Comparison of ENCODE assay signal across 16 cellular contexts in genomic region chr3:101066776-101067175, GRCh38.
DNase-seq lines count a peak whose midpoint lies in the region; ATAC-seq and TF ChIP-seq lines count a peak whose summit lies in the region.
"Had no signal": no experiment of that assay in that cellular context is flagged by ENCODE, and none has a peak within 500 bp of the region (broad histone marks: within the 10 kb centered on the region; RNA-seq: fewer than 3 reads in every experiment).

No MANE protein-coding gene starts in this region.

- peaks cover 9% of the 10 kb centered on the region for H3K4me1 Mint-ChIP-seq in WTC11
- H3K4me1 Mint-ChIP-seq: CD14-positive monocyte had no signal

- no peak overlapping the region for H3K4me3 ChIP-seq in fibroblast of pulmonary artery (replicated peaks; ENCODE audit: low read depth, low read length)

- H3K9me3 Mint-ChIP-seq in WTC11: peaks cover 11% of the 10 kb centered on the region
- H3K9me3 Mint-ChIP-seq: activated CD4-positive, alpha-beta memory T cell treated with anti-CD3 and anti-CD28 coated beads for 36 hours; activated naive CD4-positive, alpha-beta T cell treated with anti-CD3 and anti-CD28 coated beads for 36 hours; T-cell had no signal

- TF ChIP-seq CTCF in fibroblast of pulmonary artery (IDR thresholded peaks at IDR 0.05; ENCODE audit: low read length, missing control alignments) (no peak), WTC11 (IDR thresholded peaks at IDR 0.05) (no peak)

- CTCF ChIA-PET in WTC11 (lab: Charles Lee): interaction anchor here (1.1 kb wide), 1 partner anchor 129 kb away, joined by 4 read pairs; no protein-coding TSS in a partner anchor

- H3K36me3 Mint-ChIP-seq in WTC11: no peaks in the 10 kb centered on the region
- H3K36me3 Mint-ChIP-seq: activated CD4-positive, alpha-beta memory T cell treated with anti-CD3 and anti-CD28 coated beads for 36 hours; CD14-positive monocyte; T-cell had no signal

- peak; percentile 82 for DNase-seq in EH (ENCODE audit: low read depth)
- DNase-seq in fibroblast of pulmonary artery (ENCODE audit: low read depth): peak; percentile 46
- DNase-seq in pons (ENCODE audit: low spot score): peak; percentile 15
- no peak for DNase-seq in HT-29 (ENCODE audit: low spot score)
- no peak for DNase-seq in WTC11 (ENCODE audit: low spot score)
- DNase-seq in NCI-H2029 treated with DMSO at 0.1 percent for 48 hours (lab: John Stamatoyannopoulos, UW): no peak
- DNase-seq in NCI-H748 (lab: John Stamatoyannopoulos, UW; ENCODE audit: unreplicated experiment): no peak
- DNase-seq: activated CD4-positive, alpha-beta memory T cell treated with anti-CD3 and anti-CD28 coated beads for 36 hours; activated naive CD4-positive, alpha-beta T cell treated with anti-CD3 and anti-CD28 coated beads for 36 hours; kidney; NCI-H748 treated with DMSO at 0.1 percent for 48 hours; stimulated activated CD4-positive, alpha-beta T cell treated with anti-CD3 and anti-CD28 coated beads, Interleukin-2, amount 100 ng/mL, for 24 hours; T-cell had no signal

- H3K27me3 Mint-ChIP-seq in WTC11 (ENCODE audit: low read depth): 0 out of 2 replicates have a peak, but pooled peaks cover 4% of the 10 kb centered on the region

- peak; percentile 64 for ATAC-seq in SK-N-SH treated with all-trans-retinoic acid at 6 μM for 48 hours
- ATAC-seq in WTC11: no peak
- ATAC-seq: T-cell had no signal

- POLR2A ChIA-PET in WTC11 (lab: Charles Lee): no interaction called here

- H3K27ac Mint-ChIP-seq in WTC11: no peak overlapping the region
- H3K27ac Mint-ChIP-seq: activated CD4-positive, alpha-beta memory T cell treated with anti-CD3 and anti-CD28 coated beads for 36 hours; activated naive CD4-positive, alpha-beta T cell treated with anti-CD3 and anti-CD28 coated beads for 36 hours; CD14-positive monocyte; stimulated activated naive CD8-positive, alpha-beta T cell treated with anti-CD3 and anti-CD28 coated beads, Interleukin-15, Interleukin-2, amounts not matched to agents 100 ng/mL and 50 ng/mL, for 24 hours; T-cell had no signal

- H3K4me3 Mint-ChIP-seq in WTC11: no peak overlapping the region
- H3K4me3 Mint-ChIP-seq: activated CD4-positive, alpha-beta memory T cell treated with anti-CD3 and anti-CD28 coated beads for 36 hours; activated naive CD4-positive, alpha-beta T cell treated with anti-CD3 and anti-CD28 coated beads for 36 hours; CD14-positive monocyte; stimulated activated naive CD8-positive, alpha-beta T cell treated with anti-CD3 and anti-CD28 coated beads, Interleukin-15, Interleukin-2, amounts not matched to agents 100 ng/mL and 50 ng/mL, for 24 hours; T-cell had no signal

TF ChIP-seq in SK-N-SH treated with all-trans-retinoic acid at 6 μM for 48 hours, 23 proteins besides CTCF, POLR2A, EP300 and RAD21:
- TF ChIP-seq OSR1 (CRISPR knock-in tag; IDR thresholded peaks at IDR 0.05): no peak
- TF ChIP-seq POU6F1 (CRISPR knock-in tag; IDR thresholded peaks at IDR 0.05; ENCODE audit: borderline replicate concordance, low read depth): no peak
- peak; percentile 11; the same call in 1 of the 2 replicates for TF ChIP-seq ISL1 (CRISPR knock-in tag; IDR thresholded peaks at IDR 0.05)
- no peak for TF ChIP-seq TCF4 (CRISPR knock-in tag; IDR thresholded peaks at IDR 0.05; ENCODE audit: borderline replicate concordance)
- TF ChIP-seq ZFP3 (CRISPR knock-in tag; IDR thresholded peaks at IDR 0.05): no peak
- no peak for TF ChIP-seq ZNF70 (CRISPR knock-in tag; IDR thresholded peaks at IDR 0.05)
- TF ChIP-seq PPARA (CRISPR knock-in tag; IDR thresholded peaks at IDR 0.05; ENCODE audit: borderline replicate concordance): no peak
- no peak for TF ChIP-seq ZC3H10 (CRISPR knock-in tag; IDR thresholded peaks at IDR 0.05)
TF ChIP-seq in SK-N-SH treated with all-trans-retinoic acid at 6 μM for 48 hours: peak in this region for 1.

TF ChIP-seq in WTC11, 78 proteins besides CTCF, POLR2A, EP300 and RAD21:
- TF ChIP-seq ZNF232 (CRISPR knock-in tag; IDR thresholded peaks at IDR 0.05) (no peak), GRHL2 (CRISPR knock-in tag; IDR thresholded peaks at IDR 0.05; ENCODE audit: insufficient replicate concordance, severe bottlenecking) (no peak), HMGA2 (CRISPR knock-in tag; IDR thresholded peaks at IDR 0.05) (no peak), ZNF138 (CRISPR knock-in tag; conservative IDR thresholded peaks at IDR 0.05) (no peak), NFE2L1 (CRISPR knock-in tag; IDR thresholded peaks at IDR 0.05) (no peak), ZNF512 (CRISPR knock-in tag; IDR thresholded peaks at IDR 0.05; ENCODE audit: borderline replicate concordance) (no peak), SOX15 (CRISPR knock-in tag; IDR thresholded peaks at IDR 0.05) (no peak), ZNF425 (CRISPR knock-in tag; conservative IDR thresholded peaks at IDR 0.05) (no peak), AR (CRISPR knock-in tag; IDR thresholded peaks at IDR 0.05) (no peak), SMAD3 (CRISPR knock-in tag; IDR thresholded peaks at IDR 0.05; ENCODE audit: borderline replicate concordance) (no peak), FOXP1 (CRISPR knock-in tag; IDR thresholded peaks at IDR 0.05; ENCODE audit: borderline replicate concordance) (no peak), E2F1 (CRISPR knock-in tag; IDR thresholded peaks at IDR 0.05) (no peak), NFATC4 (CRISPR knock-in tag; IDR thresholded peaks at IDR 0.05) (no peak), E2F4 (CRISPR knock-in tag; IDR thresholded peaks at IDR 0.05; ENCODE audit: borderline replicate concordance, low read depth) (no peak)

Comparison
In these comparisons a context has a peak if more than half of its experiments do, and no peak if none do; other contexts are left out.
1. DNase-seq: peak in EH (single experiment), fibroblast of pulmonary artery (single experiment) and pons (single experiment); none in HT-29 (single experiment), WTC11 (single experiment), NCI-H2029 treated with DMSO at 0.1 percent for 48 hours (single experiment) and NCI-H748 (single experiment).